ENCODE assay signal across 9 cellular contexts in the genomic region with DNA sequence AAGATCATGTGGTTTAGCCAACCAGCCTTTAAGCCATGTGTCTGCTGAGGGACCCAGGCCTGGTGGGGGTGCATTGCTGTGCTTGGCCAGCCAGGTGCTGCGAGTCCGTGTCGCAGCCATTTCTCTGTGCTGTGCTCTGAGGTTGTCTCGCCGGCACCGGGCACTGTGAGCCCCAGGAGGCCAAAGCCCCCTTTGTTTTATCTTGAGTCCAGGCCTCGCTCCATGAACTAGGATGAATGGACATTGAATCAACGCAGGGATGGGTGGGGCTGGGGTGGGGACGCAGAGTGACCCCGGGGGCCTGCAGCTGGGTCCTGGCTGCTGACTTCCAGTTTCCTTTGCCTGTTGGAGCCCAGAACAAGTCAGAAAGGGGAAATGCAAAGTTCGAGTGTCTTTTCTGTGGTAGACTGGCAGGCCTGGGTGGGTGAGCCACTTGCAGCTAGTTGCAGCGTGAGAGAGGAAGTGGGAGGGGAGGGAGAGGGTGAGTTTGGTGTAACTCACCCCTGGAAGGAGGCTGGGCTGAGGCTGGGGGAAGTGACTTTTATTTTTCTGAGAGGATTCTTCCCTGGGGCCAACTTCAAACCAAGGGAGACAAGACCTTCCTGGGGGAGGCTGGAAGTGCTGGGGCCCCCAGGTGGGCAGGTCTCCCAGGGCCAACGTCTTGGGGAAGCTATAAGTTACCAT.
DNase-seq lines count a peak whose midpoint lies in the region; ATAC-seq and TF ChIP-seq lines count a peak whose summit lies in the region.
"Had no signal": no experiment of that assay in that cellular context is flagged by ENCODE, and none has a peak within 500 bp of the region (broad histone marks: within the 10 kb centered on the region; RNA-seq: fewer than 3 reads in every experiment).

No MANE protein-coding gene starts in this region.

- H3K79me2 ChIP-seq in hepatocyte: peaks cover 100% of the 10 kb centered on the region

- ATAC-seq in GM18517 (IDR thresholded peaks at IDR 0.05; ENCODE audit: unreplicated experiment): peak; percentile 41
- ATAC-seq in HG02973 (IDR thresholded peaks at IDR 0.05; ENCODE audit: unreplicated experiment): peak; percentile 47
- peak; percentile 80 for ATAC-seq in RWPE2 (ENCODE audit: low read depth)

- H3K4me1 ChIP-seq in RWPE2 (ENCODE audit: insufficient read depth, poor library complexity, severe bottlenecking): peaks cover 25% of the 10 kb centered on the region
- H3K4me1 ChIP-seq in hepatocyte (ENCODE audit: insufficient read depth): peaks cover 56% of the 10 kb centered on the region
- H3K4me1 ChIP-seq in breast epithelium: peaks cover 4 to 12% of the 10 kb centered on the region in 2 donors
- H3K4me1 ChIP-seq: ascending aorta had no signal

- H2AFZ ChIP-seq in hepatocyte: no peak overlapping the region

- peaks cover 41% of the 10 kb centered on the region for H4K20me1 ChIP-seq in hepatocyte (ENCODE audit: insufficient read depth, poor library complexity, severe bottlenecking)

- no peak for TF ChIP-seq POLR2A in breast epithelium (IDR thresholded peaks at IDR 0.05)

- DNase-seq in RWPE2 (ENCODE audit: low spot score) (no peak), hepatocyte (ENCODE audit: low spot score) (peak; percentile 58), NCI-H128 (lab: John Stamatoyannopoulos, UW; ENCODE audit: unreplicated experiment) (no peak), breast epithelium (ENCODE audit: low spot score in 2 of 2) (no peak)
- DNase-seq in activated naive CD4-positive, alpha-beta T cell treated with anti-CD3 and anti-CD28 coated beads, Interleukin-2, amount 50 U/mL, for 16 hours: peak; percentile 77
- DNase-seq in stimulated activated CD4-positive, alpha-beta T cell treated with anti-CD3 and anti-CD28 coated beads, Interleukin-4, amount 100 ng/mL, for 24 hours: peak; percentile 86

- H3K27me3 ChIP-seq in RWPE2 (ENCODE audit: insufficient read depth, poor library complexity, severe bottlenecking): no peaks in the 10 kb centered on the region
- no peaks in the 10 kb centered on the region for H3K27me3 ChIP-seq in hepatocyte
- no peaks in the 10 kb centered on the region for H3K27me3 ChIP-seq in breast epithelium
- H3K27me3 ChIP-seq: ascending aorta had no signal

- intact Hi-C loops in breast epithelium (cut with DNase I; ENCODE audit: low total_unique reads): no loop called here

- no peak for TF ChIP-seq CTCF in RWPE2 (IDR thresholded peaks at IDR 0.05; ENCODE audit: poor library complexity, severe bottlenecking)
- no peak for TF ChIP-seq CTCF in hepatocyte (IDR thresholded peaks at IDR 0.05; ENCODE audit: poor library complexity)
- TF ChIP-seq CTCF in breast epithelium (IDR thresholded peaks at IDR 0.05): no peak

- no peak overlapping the region for H3K4me3 ChIP-seq in RWPE2 (ENCODE audit: severe bottlenecking)
- no peak overlapping the region for H3K4me3 ChIP-seq in hepatocyte
- peak overlapping the region in 1 of 3 donors; percentile 2 for H3K4me3 ChIP-seq in breast epithelium
- H3K4me3 ChIP-seq: ascending aorta had no signal

- 44% methylated on average over 13 of the region's 13 CpGs for WGBS in hepatocyte (ENCODE audit: low lambda C conversion rate, missing lambda C conversion rate)

- H3K27ac ChIP-seq in RWPE2 (ENCODE audit: poor library complexity, severe bottlenecking) (peak overlapping the region; percentile 75), hepatocyte (peak overlapping the region; percentile 89), breast epithelium (peak overlapping the region in 1 of 2 donors; percentile 85)
- H3K27ac ChIP-seq: ascending aorta had no signal

- no peaks in the 10 kb centered on the region for H3K9me3 ChIP-seq in RWPE2 (ENCODE audit: severe bottlenecking)
- H3K9me3 ChIP-seq in hepatocyte (ENCODE audit: low read depth): no peaks in the 10 kb centered on the region
- H3K9me3 ChIP-seq in breast epithelium: no peaks in the 10 kb centered on the region
- H3K9me3 ChIP-seq: ascending aorta had no signal

- H3K36me3 ChIP-seq in RWPE2 (ENCODE audit: low read depth): peaks cover 19% of the 10 kb centered on the region
- H3K36me3 ChIP-seq in hepatocyte (replicated peaks; ENCODE audit: insufficient read depth, low read depth): no peaks in the 10 kb centered on the region
- no peaks in the 10 kb centered on the region for H3K36me3 ChIP-seq in breast epithelium
- H3K36me3 ChIP-seq: ascending aorta had no signal

- H3K9me2 ChIP-seq in hepatocyte (replicated peaks; ENCODE audit: insufficient read depth): no peaks in the 10 kb centered on the region

- peak overlapping the region; percentile 48 for H3K4me2 ChIP-seq in hepatocyte

Comparison
In these comparisons a context has a peak if more than half of its experiments do, and no peak if none do; other contexts are left out.
1. DNase-seq: peak in activated naive CD4-positive, alpha-beta T cell treated with anti-CD3 and anti-CD28 coated beads, Interleukin-2, amount 50 U/mL, for 16 hours (single experiment), hepatocyte (single experiment) and stimulated activated CD4-positive, alpha-beta T cell treated with anti-CD3 and anti-CD28 coated beads, Interleukin-4, amount 100 ng/mL, for 24 hours (single experiment); none in RWPE2 (single experiment), NCI-H128 (single experiment) and breast epithelium (0 of 2).
2. Peak in every context shown above with its lines, with median percentiles within 50 percentile points of each other: ATAC-seq.